In genomic region chr16:2015117-2015946, GRCh38 we compare ENCODE assay signal across 1 cellular context.
TF ChIP-seq lines count a peak whose summit lies in the region.

No MANE protein-coding gene starts in this region.

TF ChIP-seq in K562, 482 proteins besides CTCF, POLR2A, EP300 and RAD21:
- TF ChIP-seq FOXM1 (IDR thresholded peaks at IDR 0.05; ENCODE audit: low read depth), result no peak
- TF ChIP-seq FOXM1 (CRISPR knock-in tag; IDR thresholded peaks at IDR 0.05; ENCODE audit: low read depth), result no peak
- peak; percentile 28 for TF ChIP-seq MEIS2 (IDR thresholded peaks at IDR 0.05; ENCODE audit: partially characterized antibody)
- TF ChIP-seq KLF1 (tag; IDR thresholded peaks at IDR 0.05), result peak; percentile 56; the same call in 1 of the 2 replicates
- TF ChIP-seq ZNF217 (CRISPR knock-in tag; IDR thresholded peaks at IDR 0.05), result 0 out of 2 replicates have a peak, but pooled peaks have one; percentile 6
- TF ChIP-seq MAFG (tag; conservative IDR thresholded peaks at IDR 0.05), result no peak
- TF ChIP-seq NELFE (IDR thresholded peaks at IDR 0.05; ENCODE audit: insufficient read depth, insufficient read length), result no peak
- peak; percentile 69 for TF ChIP-seq CEBPB (tag; IDR thresholded peaks at IDR 0.05)
- peak; percentile 18; the same call in 1 of the 2 replicates for TF ChIP-seq ZBTB33 (CRISPR knock-in tag; IDR thresholded peaks at IDR 0.05)
- no peak for TF ChIP-seq ZNF212 (CRISPR knock-in tag; IDR thresholded peaks at IDR 0.05)
- no peak for TF ChIP-seq MEF2A (IDR thresholded peaks at IDR 0.05; ENCODE audit: control insufficient read depth, low read depth, low read length)
- TF ChIP-seq CEBPG (CRISPR knock-in tag; IDR thresholded peaks at IDR 0.05), result no peak
- peak in 1 of 2 experiments; percentile 65; a peak in 3 of 4 replicates for TF ChIP-seq CEBPG (tag; conservative IDR thresholded peaks at IDR 0.05 in 1 of 2, IDR thresholded peaks at IDR 0.05 in 1 of 2)
- TF ChIP-seq ZNF165 (CRISPR knock-in tag; IDR thresholded peaks at IDR 0.05; ENCODE audit: borderline replicate concordance), result no peak
- TF ChIP-seq ATF1 (CRISPR knock-in tag; IDR thresholded peaks at IDR 0.05), result no peak
- TF ChIP-seq ATF1 (tag; IDR thresholded peaks at IDR 0.05), result 0 out of 2 replicates have a peak, but pooled peaks have one; percentile 9
- no peak for TF ChIP-seq MLX (CRISPR knock-in tag; conservative IDR thresholded peaks at IDR 0.05)
- peak; percentile 54; the same call in 1 of the 2 replicates for TF ChIP-seq ATF3 (IDR thresholded peaks at IDR 0.05)
- no peak for TF ChIP-seq ATF3 (CRISPR knock-in tag; conservative IDR thresholded peaks at IDR 0.05)
- TF ChIP-seq SREBF2 (CRISPR knock-in tag; IDR thresholded peaks at IDR 0.05), result no peak
